In genomic region chr5:110099562-110099961, GRCh38 we compare ENCODE assay signal across 32 cellular contexts.
"Had no signal": no experiment of that assay in that cellular context is flagged by ENCODE, and none has a peak within 500 bp of the region (broad histone marks: within the 10 kb centered on the region; RNA-seq: fewer than 3 reads in every experiment).

No MANE protein-coding gene starts in this region.

- H3K27me3 ChIP-seq: ascending aorta, brain microvascular endothelial cell, cardiac muscle cell, MG63, SJCRH30 had no signal

- H3K9me3 ChIP-seq: ascending aorta, MG63, SJCRH30 had no signal

- H3K27ac Mint-ChIP-seq: activated CD4-positive, alpha-beta T cell treated with anti-CD3 and anti-CD28 coated beads, Interleukin-2, amount 10 ng/mL, durations not matched to agents 24 days and 14 days; activated naive CD4-positive, alpha-beta T cell treated with anti-CD3 and anti-CD28 coated beads, Interleukin-2, amount 10 ng/mL, durations not matched to agents 7 days and 5 days; activated naive CD8-positive, alpha-beta T cell treated with anti-CD3 and anti-CD28 coated beads, Interleukin-2, amount 10 ng/mL, durations not matched to agents 7 days and 5 days; activated T-helper 2 cell treated with anti-CD3 and anti-CD28 coated beads, Interferon-gamma antibody, Interleukin-2, Interleukin-4, amounts not matched to agents 10 μg/mL and 5 μg/mL and 100 μg/mL, durations not matched to agents 14 hours and 24 hours and 36 hours; T-helper 17 cell; WTC11 had no signal

- H3K4me1 ChIP-seq: SJCRH30 had no signal

- ATAC-seq: activated T-cell treated with anti-CD3 and anti-CD28 coated beads, Interleukin-2, amount 50 U/mL, for 4 hours; Panc1; T-helper 17 cell; WTC11 had no signal

- H3K9me3 Mint-ChIP-seq: activated CD4-positive, alpha-beta T cell treated with anti-CD3 and anti-CD28 coated beads, Interleukin-2, amount 10 ng/mL, durations not matched to agents 24 days and 14 days; activated naive CD4-positive, alpha-beta T cell treated with anti-CD3 and anti-CD28 coated beads, Interleukin-2, amount 10 ng/mL, durations not matched to agents 7 days and 5 days; activated naive CD8-positive, alpha-beta T cell treated with anti-CD3 and anti-CD28 coated beads, Interleukin-2, amount 10 ng/mL, durations not matched to agents 7 days and 5 days; activated T-cell treated with anti-CD3 and anti-CD28 coated beads, Interleukin-2, amount 50 U/mL, for 4 hours; activated T-helper 2 cell treated with anti-CD3 and anti-CD28 coated beads, Interferon-gamma antibody, Interleukin-2, Interleukin-4, amounts not matched to agents 10 μg/mL and 5 μg/mL and 100 μg/mL, durations not matched to agents 14 hours and 24 hours and 36 hours; WTC11 had no signal

- DNase-seq: activated CD4-positive, alpha-beta T cell treated with anti-CD3 and anti-CD28 coated beads, Interleukin-2, amount 10 ng/mL, durations not matched to agents 24 days and 14 days; activated CD4-positive, alpha-beta T cell treated with anti-CD3 and anti-CD28 coated beads, Interleukin-2, amount 50 U/mL, for 48 hours; activated CD4-positive, CD25-positive, alpha-beta regulatory T cell treated with anti-CD3 and anti-CD28 coated beads, Interleukin-2, amount 50 U/mL, for 72 hours; activated gamma-delta T cell treated with Interleukin-2 at 50 U/mL for 16 hours; activated naive CD4-positive, alpha-beta T cell treated with anti-CD3 and anti-CD28 coated beads, Interleukin-2, amount 10 ng/mL, durations not matched to agents 7 days and 5 days; activated naive CD8-positive, alpha-beta T cell treated with anti-CD3 and anti-CD28 coated beads, Interleukin-2, amount 10 ng/mL, durations not matched to agents 7 days and 5 days; activated T-cell treated with anti-CD3 and anti-CD28 coated beads, Interleukin-2, amount 50 U/mL, for 4 hours; amniotic stem cell; brain microvascular endothelial cell; MG63; MV-4-11; NCI-H1092 treated with DMSO at 0.1 percent for 48 hours; NCI-H1417 treated with DMSO at 0.1 percent for 48 hours; NCI-H1694; NCI-H2029; NCI-H2107; NCI-H2171 treated with DMSO at 0.1 percent for 48 hours; NCI-H345; NCI-H510A; NCI-H526 treated with DMSO at 0.1 percent for 48 hours; NCI-H82; OCI-M1; Right ventricle myocardium superior; SJCRH30; T-helper 17 cell; T-helper 9 cell had no signal

- H3K27ac ChIP-seq: ascending aorta, brain microvascular endothelial cell, cardiac muscle cell, RWPE1, SJCRH30 had no signal

- H3K36me3 ChIP-seq: ascending aorta, brain microvascular endothelial cell, cardiac muscle cell, MG63, SJCRH30 had no signal

- H3K4me3 ChIP-seq: ascending aorta, cardiac muscle cell, MG63, SJCRH30 had no signal

- H3K27me3 Mint-ChIP-seq: activated CD4-positive, alpha-beta T cell treated with anti-CD3 and anti-CD28 coated beads, Interleukin-2, amount 10 ng/mL, durations not matched to agents 24 days and 14 days; activated naive CD4-positive, alpha-beta T cell treated with anti-CD3 and anti-CD28 coated beads, Interleukin-2, amount 10 ng/mL, durations not matched to agents 7 days and 5 days; activated naive CD8-positive, alpha-beta T cell treated with anti-CD3 and anti-CD28 coated beads, Interleukin-2, amount 10 ng/mL, durations not matched to agents 7 days and 5 days had no signal

- H3K4me3 Mint-ChIP-seq: activated CD4-positive, alpha-beta T cell treated with anti-CD3 and anti-CD28 coated beads, Interleukin-2, amount 10 ng/mL, durations not matched to agents 24 days and 14 days; activated naive CD4-positive, alpha-beta T cell treated with anti-CD3 and anti-CD28 coated beads, Interleukin-2, amount 10 ng/mL, durations not matched to agents 7 days and 5 days; activated naive CD8-positive, alpha-beta T cell treated with anti-CD3 and anti-CD28 coated beads, Interleukin-2, amount 10 ng/mL, durations not matched to agents 7 days and 5 days; activated T-cell treated with anti-CD3 and anti-CD28 coated beads, Interleukin-2, amount 50 U/mL, for 4 hours; T-helper 17 cell; WTC11 had no signal

- H3K36me3 Mint-ChIP-seq: activated naive CD4-positive, alpha-beta T cell treated with anti-CD3 and anti-CD28 coated beads, Interleukin-2, amount 10 ng/mL, durations not matched to agents 7 days and 5 days; activated naive CD8-positive, alpha-beta T cell treated with anti-CD3 and anti-CD28 coated beads, Interleukin-2, amount 10 ng/mL, durations not matched to agents 7 days and 5 days; WTC11 had no signal
